ENCODE assay signal across 7 cellular contexts in genomic region chr3:66816110-66816761, GRCh38.
DNase-seq lines count a peak whose midpoint lies in the region; ATAC-seq and TF ChIP-seq lines count a peak whose summit lies in the region.

No MANE protein-coding gene starts in this region.

- H3K27me3 ChIP-seq in neural cell (ENCODE audit: insufficient read depth, low read depth, low read length) = no peaks in the 10 kb centered on the region

- H3K36me3 ChIP-seq in neural cell (ENCODE audit: insufficient read depth, low read length) = no peaks in the 10 kb centered on the region

- no peak overlapping the region for H3K9ac ChIP-seq in neural cell (ENCODE audit: low read length)

- H3K9me3 ChIP-seq in neural cell (ENCODE audit: low read length) = no peaks in the 10 kb centered on the region

- TF ChIP-seq CTCF in neural cell (IDR thresholded peaks at IDR 0.05; ENCODE audit: poor library complexity, severe bottlenecking) = peak; percentile 78

- no peaks in the 10 kb centered on the region for H3K79me2 ChIP-seq in neural cell (replicated peaks; ENCODE audit: insufficient read depth, low read length)

- DNase-seq in GM03348 (ENCODE audit: low spot score) = peak; percentile 67
- DNase-seq in NCI-H1436 (lab: John Stamatoyannopoulos, UW) = peak; percentile 31
- peak; percentile 75 for DNase-seq in SKM-1 (lab: John Stamatoyannopoulos, UW; ENCODE audit: unreplicated experiment)
- DNase-seq in fibroblast of peridontal ligament (ENCODE audit: extremely low read depth) = peak; percentile 85

- no peaks in the 10 kb centered on the region for H3F3A ChIP-seq in neural cell (ENCODE audit: insufficient read depth, low read length, poor library complexity, severe bottlenecking)

- no peaks in the 10 kb centered on the region for H3K9me2 ChIP-seq in neural cell (ENCODE audit: insufficient read depth, low read length)

- peak; percentile 85 for TF ChIP-seq RAD21 in neural cell (conservative IDR thresholded peaks at IDR 0.05)

- ATAC-seq in GM21737 (IDR thresholded peaks at IDR 0.05; ENCODE audit: unreplicated experiment) (peak; percentile 60), HG02588 (IDR thresholded peaks at IDR 0.05; ENCODE audit: unreplicated experiment) (no peak)

- H3K4me3 ChIP-seq in neural cell (ENCODE audit: low read length) = no peak overlapping the region

- no peak overlapping the region for H3K27ac ChIP-seq in neural cell (ENCODE audit: low read length)

- no peak overlapping the region for H2AFZ ChIP-seq in neural cell (ENCODE audit: low read depth, low read length)

- no peak for TF ChIP-seq EP300 in neural cell (conservative IDR thresholded peaks at IDR 0.05; ENCODE audit: poor library complexity, severe bottlenecking)

- H4K20me1 ChIP-seq in neural cell (ENCODE audit: insufficient read depth) = no peaks in the 10 kb centered on the region

- H3K4me2 ChIP-seq in neural cell (ENCODE audit: low read length) = no peak overlapping the region

TF ChIP-seq in neural cell, 6 proteins besides CTCF, POLR2A, EP300 and RAD21:
- no peak for TF ChIP-seq POLR2AphosphoS5 (IDR thresholded peaks at IDR 0.05)
- peak; percentile 90 for TF ChIP-seq SMC3 (conservative IDR thresholded peaks at IDR 0.05; ENCODE audit: poor library complexity)

Comparison
In these comparisons a context has a peak if more than half of its experiments do, and no peak if none do; other contexts are left out.
1. DNase-seq: peak in every context shown above with its lines; median percentile 85 in fibroblast of peridontal ligament; 75 in SKM-1; 67 in GM03348; 31 in NCI-H1436.